ENCODE assay signal across 8 cellular contexts in genomic region chr10:16777473-16778370, GRCh38. TPM values are rescaled to one million over a fixed set of nuclear protein-coding genes. Genes with fewer than 3 reads are reported as not detected.
DNase-seq lines count a peak whose midpoint lies in the region; ATAC-seq and TF ChIP-seq lines count a peak whose summit lies in the region.

No MANE protein-coding gene starts in this region.

- peak overlapping the region in 1 of 7 donors; percentile 43 for H3K4me3 Mint-ChIP-seq in CD8-positive, alpha-beta memory T cell
- peak overlapping the region; percentile 1 for H3K4me3 Mint-ChIP-seq in endothelial cell (ENCODE audit: unreplicated experiment)

- no peaks in the 10 kb centered on the region for H3K27me3 ChIP-seq in CD8-positive, alpha-beta memory T cell (ENCODE audit: insufficient read depth, low read length, poor library complexity, severe bottlenecking)

- H3K27me3 Mint-ChIP-seq in CD8-positive, alpha-beta memory T cell: no peaks in the 10 kb centered on the region
- H3K27me3 Mint-ChIP-seq in endothelial cell (ENCODE audit: unreplicated experiment): peaks cover 8% of the 10 kb centered on the region

- H3K4me1 Mint-ChIP-seq in CD8-positive, alpha-beta memory T cell: peaks cover 29 to 39% (median 36%) of the 10 kb centered on the region in 3 donors
- H3K4me1 Mint-ChIP-seq in endothelial cell (ENCODE audit: unreplicated experiment): peaks cover 52% of the 10 kb centered on the region

- H3K27ac ChIP-seq in CD8-positive, alpha-beta memory T cell (ENCODE audit: low read depth, low read length): no peak overlapping the region

- intact Hi-C loops in mucosa of descending colon (cut with DNase I, micrococcal nuclease): loop anchor here (5.0 to 10.0 kb wide), 2 partner anchors 873 to 875 kb away; no protein-coding TSS in a partner anchor

- no peak overlapping the region for H3K4me3 ChIP-seq in CD8-positive, alpha-beta memory T cell (ENCODE audit: low read length)
- H3K4me3 ChIP-seq in mucosa of descending colon: no peak overlapping the region

- peak; percentile 68 for TF ChIP-seq CTCF in LNCAP (IDR thresholded peaks at IDR 0.05)
- TF ChIP-seq CTCF in endothelial cell (IDR thresholded peaks at IDR 0.05; ENCODE audit: unreplicated experiment): peak; percentile 97
- peak; percentile 38 for TF ChIP-seq CTCF in mucosa of descending colon (IDR thresholded peaks at IDR 0.05)
- TF ChIP-seq CTCF in omental fat pad (IDR thresholded peaks at IDR 0.05): peak in 1 of 3 donors; percentile 25

- H3K36me3 ChIP-seq in CD8-positive, alpha-beta memory T cell (ENCODE audit: insufficient read depth, low read length): no peaks in the 10 kb centered on the region
- H3K36me3 ChIP-seq in mucosa of descending colon (ENCODE audit: low read depth): no peaks in the 10 kb centered on the region

- ATAC-seq in GM19035 (IDR thresholded peaks at IDR 0.05; ENCODE audit: unreplicated experiment) (peak; percentile 61), mucosa of descending colon (peak; percentile 88), omental fat pad (ENCODE audit: low FRiP score) (no peak), HG03521 (IDR thresholded peaks at IDR 0.05; ENCODE audit: unreplicated experiment) (no peak)

- CTCF ChIA-PET in CD8-positive, alpha-beta memory T cell (lab: Charles Lee): interaction anchor here (0.6 to 2.5 kb wide), 11 partner anchors 9 to 875 kb away, joined by 3 to 10 read pairs (median 3); partner anchors contain the start of gene RSU1

- peak in 2 of 5 donors; percentile 47 to 50 for DNase-seq in CD8-positive, alpha-beta memory T cell
- peak; percentile 38 for DNase-seq in SHP77 treated with DMSO at 0.1 percent for 48 hours (lab: John Stamatoyannopoulos, UW)
- peak; percentile 51 for DNase-seq in endothelial cell (ENCODE audit: low spot score)
- DNase-seq in mucosa of descending colon: peak in 1 of 3 donors; percentile 20
- no peak for DNase-seq in omental fat pad (ENCODE audit: low spot score)

- H3K27ac Mint-ChIP-seq in CD8-positive, alpha-beta memory T cell: peak overlapping the region; percentile 58 to 93 (median 88)
- peak overlapping the region; percentile 99 for H3K27ac Mint-ChIP-seq in endothelial cell (ENCODE audit: unreplicated experiment)

- peaks cover 0 to 39% (median 12%) of the 10 kb centered on the region in 3 donors for H3K36me3 Mint-ChIP-seq in CD8-positive, alpha-beta memory T cell
- no peaks in the 10 kb centered on the region for H3K36me3 Mint-ChIP-seq in endothelial cell (ENCODE audit: low read depth, unreplicated experiment)

- POLR2A ChIA-PET in CD8-positive, alpha-beta memory T cell (lab: Charles Lee): no interaction called here

- no peaks in the 10 kb centered on the region for H3K9me3 ChIP-seq in CD8-positive, alpha-beta memory T cell (ENCODE audit: low read length)
- H3K9me3 ChIP-seq in mucosa of descending colon: no peaks in the 10 kb centered on the region

- H3K4me1 ChIP-seq in CD8-positive, alpha-beta memory T cell (ENCODE audit: insufficient read depth, low read length): peaks cover 14% of the 10 kb centered on the region
- peaks cover 3% of the 10 kb centered on the region for H3K4me1 ChIP-seq in mucosa of descending colon (ENCODE audit: low read depth)

- no peaks in the 10 kb centered on the region for H3K9me3 Mint-ChIP-seq in CD8-positive, alpha-beta memory T cell
- H3K9me3 Mint-ChIP-seq in endothelial cell (ENCODE audit: unreplicated experiment): no peaks in the 10 kb centered on the region

RNA-seq across cellular contexts. Expression of gene RSU1, which starts 39.5 kb away (rescaled TPM):
- total RNA-seq in CD8-positive, alpha-beta memory T cell: 10 to 100 TPM; 66.4 to 68.5 TPM
- polyA plus RNA-seq in CD8-positive, alpha-beta memory T cell: 132 TPM
- total RNA-seq in endothelial cell (ENCODE audit: unreplicated experiment) (118 TPM), mucosa of descending colon (10 to 100 TPM; 67.2 to 94.8 (median 74.1) TPM), omental fat pad (100 to 1,000 TPM in 1 of 4 donors, 10 to 100 TPM in 3; 57.5 to 121 (median 81.6) TPM)

Comparison
In these comparisons a context has a peak if more than half of its experiments do, and no peak if none do; other contexts are left out.
1. ATAC-seq: peak in GM19035 (single experiment) and mucosa of descending colon (single experiment); none in omental fat pad (single experiment) and HG03521 (single experiment).